ENCODE assay signal across 8 cellular contexts in genomic region chr1:52366517-52366827, GRCh38. TPM values are rescaled to one million over a fixed set of nuclear protein-coding genes. Genes with fewer than 3 reads are reported as not detected.
DNase-seq lines count a peak whose midpoint lies in the region; TF ChIP-seq lines count a peak whose summit lies in the region.

No MANE protein-coding gene starts in this region.

- H3K27ac ChIP-seq in angular gyrus (ENCODE audit: low read depth, low read length): peak overlapping the region; percentile 50
- H3K27ac ChIP-seq in liver (ENCODE audit: low read depth in 1 of 2, low read length in 2 of 2): peak overlapping the region; percentile 72 to 90
- H3K27ac ChIP-seq in tibial artery: peak overlapping the region; percentile 91 to 96

- CTCF ChIA-PET in activated naive CD4-positive, alpha-beta T cell treated with anti-CD3 and anti-CD28 coated beads for 36 hours (lab: Charles Lee): interaction anchor here (0.6 kb wide), 2 partner anchors 317 to 358 kb away, joined by 3 read pairs; no protein-coding TSS in a partner anchor

- peak overlapping the region; percentile 46 to 90 (median 59) for H3K4me3 ChIP-seq in liver (ENCODE audit: low read depth in 1 of 3, low read length in 3 of 3)
- H3K4me3 ChIP-seq in tibial artery: peak overlapping the region; percentile 88 to 90

- 33% methylated on average over 8 of the region's 8 CpGs for WGBS in liver

- H3K27ac Mint-ChIP-seq in activated naive CD4-positive, alpha-beta T cell treated with anti-CD3 and anti-CD28 coated beads for 36 hours: peak overlapping the region; percentile 66

- no peaks in the 10 kb centered on the region for H3K9me3 ChIP-seq in liver (ENCODE audit: control insufficient read depth in 4 of 4, low read length in 3 of 4)
- H3K9me3 ChIP-seq in tibial artery: no peaks in the 10 kb centered on the region

- no peaks in the 10 kb centered on the region for H3K9me3 Mint-ChIP-seq in activated naive CD4-positive, alpha-beta T cell treated with anti-CD3 and anti-CD28 coated beads for 36 hours

- no peaks in the 10 kb centered on the region for H3K27me3 ChIP-seq in liver (ENCODE audit: control insufficient read depth in 4 of 4, insufficient read depth in 4 of 4, low read length in 3 of 4)
- H3K27me3 ChIP-seq in tibial artery: no peaks in the 10 kb centered on the region

- H3K4me3 Mint-ChIP-seq in activated naive CD4-positive, alpha-beta T cell treated with anti-CD3 and anti-CD28 coated beads for 36 hours: peak overlapping the region; percentile 97

- H3K36me3 Mint-ChIP-seq in activated naive CD4-positive, alpha-beta T cell treated with anti-CD3 and anti-CD28 coated beads for 36 hours (ENCODE audit: low read depth): peaks cover 15% of the 10 kb centered on the region

- no peak for DNase-seq in activated naive CD4-positive, alpha-beta T cell treated with anti-CD3 and anti-CD28 coated beads for 36 hours
- no peak for DNase-seq in activated naive CD4-positive, alpha-beta T cell treated with Interleukin-2 at 50 U/mL for 16 hours
- no peak for DNase-seq in tibial artery
- DNase-seq in kidney tubule cell (ENCODE audit: low spot score): no peak
- no peak for DNase-seq in NCI-H226
- DNase-seq in NCI-H128 (lab: John Stamatoyannopoulos, UW; ENCODE audit: unreplicated experiment): no peak

- no peaks in the 10 kb centered on the region for H3K27me3 Mint-ChIP-seq in activated naive CD4-positive, alpha-beta T cell treated with anti-CD3 and anti-CD28 coated beads for 36 hours (ENCODE audit: low read depth)

- H3K4me1 Mint-ChIP-seq in activated naive CD4-positive, alpha-beta T cell treated with anti-CD3 and anti-CD28 coated beads for 36 hours (ENCODE audit: low read depth): peaks cover 46% of the 10 kb centered on the region

- intact Hi-C loops in activated naive CD4-positive, alpha-beta T cell treated with anti-CD3 and anti-CD28 coated beads for 36 hours (cut with micrococcal nuclease): loop anchor here (1.0 to 5.0 kb wide), 13 partner anchors 38 to 960 kb away; partner anchors contain the start of genes BTF3L4, CPT2, CZIB and EPS15
- intact Hi-C loops in tibial artery (cut with DNase I; ENCODE audit: low total_unique reads): loop anchor here (5.0 to 10.0 kb wide), 3 partner anchors 36 to 318 kb away; partner anchors contain the start of genes BTF3L4, ORC1, PRPF38A and TXNDC12

- H3K4me1 ChIP-seq in liver (ENCODE audit: control insufficient read depth in 4 of 4, insufficient read depth in 4 of 4, low read length in 3 of 4) (peaks cover 4 to 24% (median 17%) of the 10 kb centered on the region in 4 donors), tibial artery (peaks cover 0 to 27% (median 16%) of the 10 kb centered on the region in 4 donors)

- peaks cover 0 to 13% (median 9%) of the 10 kb centered on the region in 4 donors for H3K36me3 ChIP-seq in liver (ENCODE audit: control insufficient read depth in 4 of 4, insufficient read depth in 3 of 4, low read depth in 1 of 4, low read length in 3 of 4)
- H3K36me3 ChIP-seq in tibial artery: peaks cover 12 to 17% (median 14%) of the 10 kb centered on the region in 3 donors

- no peak for TF ChIP-seq RAD21 in liver (IDR thresholded peaks at IDR 0.05)

- no peak for TF ChIP-seq CTCF in liver (IDR thresholded peaks at IDR 0.05; ENCODE audit: low read depth, low read length, missing input control)
- TF ChIP-seq CTCF in tibial artery (IDR thresholded peaks at IDR 0.05): no peak

- no peak overlapping the region for H3K9ac ChIP-seq in liver (ENCODE audit: low read depth in 1 of 2, low read length in 2 of 2)

TF ChIP-seq in liver, 16 proteins besides CTCF, POLR2A, EP300 and RAD21:
- TF ChIP-seq EGR1 (IDR thresholded peaks at IDR 0.05; ENCODE audit: low read depth in 2 of 2) (no peak), HNF4A (conservative IDR thresholded peaks at IDR 0.05) (peak in 1 of 2 donors; percentile 13)

RNA-seq across cellular contexts. Expression of gene CC2D1B, which starts 0.5 kb away (rescaled TPM):
- total RNA-seq in activated naive CD4-positive, alpha-beta T cell treated with anti-CD3 and anti-CD28 coated beads for 36 hours: 10 to 100 TPM; 18.4 to 21.8 TPM
- total RNA-seq in liver: 10 to 100 TPM in 1 of 2 donors, 1 to 10 TPM in 1; 7.1 to 15.7 TPM
- 1 to 10 TPM; 4.5 to 8.0 TPM for polyA plus RNA-seq in liver

RNA-seq across cellular contexts. Expression of gene ORC1, which starts 37.8 kb away (rescaled TPM):
- total RNA-seq in activated naive CD4-positive, alpha-beta T cell treated with anti-CD3 and anti-CD28 coated beads for 36 hours: 10 to 100 TPM; 46.9 to 49.3 TPM
- total RNA-seq in liver: 10 to 100 TPM in 1 of 2 donors, under 1 TPM in 1; 0.33 to 16.6 TPM
- under 1 TPM; 0.31 to 0.53 TPM for polyA plus RNA-seq in liver

RNA-seq across cellular contexts. Expression of gene PRPF38A, which starts 37.9 kb away (rescaled TPM):
- 10 to 100 TPM; 86.0 to 91.8 TPM for total RNA-seq in activated naive CD4-positive, alpha-beta T cell treated with anti-CD3 and anti-CD28 coated beads for 36 hours
- total RNA-seq in liver: 10 to 100 TPM in 1 of 2 donors, 1 to 10 TPM in 1; 8.1 to 10.3 TPM
- 1 to 10 TPM; 5.9 to 9.1 TPM for polyA plus RNA-seq in liver

Comparison
In these comparisons a context has a peak if more than half of its experiments do, and no peak if none do; other contexts are left out.
1. RNA of gene PRPF38A, which starts 37.9 kb away (total RNA-seq): 86.0 to 91.8 TPM in activated naive CD4-positive, alpha-beta T cell treated with anti-CD3 and anti-CD28 coated beads for 36 hours; 8.1 to 10.3 TPM in liver; every median in the first group is over 4 times any median in the second.
2. Peak in every context shown above with its lines, with median percentiles within 50 percentile points of each other: H3K27ac ChIP-seq.